In the genomic region with DNA sequence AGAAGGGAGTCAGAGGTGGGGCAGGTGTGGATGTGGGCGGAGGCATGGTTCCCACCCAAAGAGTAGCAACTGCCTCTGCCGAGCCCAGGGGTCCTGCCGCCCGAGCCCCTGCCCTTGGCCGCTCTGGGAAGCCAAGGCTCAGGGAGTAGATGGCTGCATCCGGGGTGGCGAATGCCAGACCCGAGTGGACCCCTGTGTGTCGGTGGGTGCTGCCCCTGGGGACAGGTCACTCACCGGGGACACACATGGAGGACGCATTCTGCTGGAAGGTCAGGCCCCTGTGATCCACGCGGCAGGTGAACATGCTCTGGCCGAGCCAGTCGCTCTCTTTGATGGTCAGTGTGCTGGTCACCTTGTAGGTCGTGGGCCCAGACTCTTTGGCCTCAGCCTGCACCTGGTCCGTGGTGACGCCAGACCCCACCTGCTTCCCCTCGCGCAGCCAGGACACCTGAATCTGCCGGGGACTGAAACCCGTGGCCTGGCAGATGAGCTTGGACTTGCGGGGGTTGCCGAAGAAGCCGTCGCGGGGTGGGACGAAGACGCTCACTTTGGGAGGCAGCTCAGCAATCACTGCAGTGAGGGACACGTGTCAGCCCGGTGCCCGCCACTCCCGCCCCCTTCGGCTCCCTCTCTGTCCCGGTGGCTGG, we compare ENCODE assay signal across 13 cellular contexts.
DNase-seq lines count a peak whose midpoint lies in the region; ATAC-seq, FAIRE-seq and TF ChIP-seq lines count a peak whose summit lies in the region.
"Had no signal": no experiment of that assay in that cellular context is flagged by ENCODE, and none has a peak within 500 bp of the region (broad histone marks: within the 10 kb centered on the region; RNA-seq: fewer than 3 reads in every experiment).

No MANE protein-coding gene starts in this region.

- TF ChIP-seq RAD21 in GM12878 (IDR thresholded peaks at IDR 0.05; ENCODE audit: insufficient read depth, low read depth, low read length) = no peak

- ATAC-seq in GM12878 (no peak), omental fat pad (ENCODE audit: low FRiP score) (no peak), GM19023 (IDR thresholded peaks at IDR 0.05; ENCODE audit: unreplicated experiment) (no peak), GM21526 (IDR thresholded peaks at IDR 0.05; ENCODE audit: low FRiP score, unreplicated experiment) (no peak)
- ATAC-seq: activated naive CD4-positive, alpha-beta T cell treated with anti-CD3 and anti-CD28 coated beads, Interleukin-2, amount 50 U/mL, for 72 hours had no signal

- in situ Hi-C loops in GM13976 (cut with MboI; ENCODE audit: low sequenced_read_pairs, unreplicated experiment) (no loop called here), GM12878 (cut with MboI) (loop anchor here (25.0 kb wide), 1 partner anchor 682 kb away; no protein-coding TSS in a partner anchor)

- no peaks in the 10 kb centered on the region; a peak in 1 of 22 replicates for H3K9me3 ChIP-seq in BLaER1 treated with 17β-estradiol and CSF1 and Interleukin-3, amounts not matched to agents 10 nM and 100 nM (replicated peaks in 1 of 11)
- no peaks in the 10 kb centered on the region; the same call in 2 of the 3 replicates for H3K9me3 ChIP-seq in GM12878 (replicated peaks; ENCODE audit: control insufficient read depth, insufficient read depth, low read length)
- H3K9me3 ChIP-seq: prostate gland had no signal

- no peak for TF ChIP-seq CTCF in GM13976 (IDR thresholded peaks at IDR 0.05; ENCODE audit: borderline replicate concordance, control extremely low read depth, extremely low read depth, insufficient read depth, missing control alignments)
- TF ChIP-seq CTCF in GM12878 (IDR thresholded peaks at IDR 0.05 in 2 of 3, conservative IDR thresholded peaks at IDR 0.05 in 1 of 3; ENCODE audit: control insufficient read depth in 2 of 3, extremely low read depth in 1 of 3, insufficient read depth in 1 of 3, low read depth in 3 of 3, low read length in 3 of 3) = no peak
- no peak for TF ChIP-seq CTCF in omental fat pad (IDR thresholded peaks at IDR 0.05)

- no peak for FAIRE-seq in GM12878 (lab: Jason Lieb, UNC)
- FAIRE-seq: colon, G401.6 had no signal

- no peak for TF ChIP-seq EP300 in GM12878 (IDR thresholded peaks at IDR 0.05; ENCODE audit: borderline replicate concordance in 1 of 2, control insufficient read depth in 1 of 2, low read depth in 2 of 2, low read length in 2 of 2)

- H3K36me3 ChIP-seq in BLaER1 treated with 17β-estradiol and CSF1 and Interleukin-3, amounts not matched to agents 10 nM and 100 nM = peaks cover 0 to 98% (median 46%) of the 10 kb centered on the region in 11 experiments; a peak in 16 of 22 replicates
- H3K36me3 ChIP-seq in GM12878 (ENCODE audit: control insufficient read depth in 2 of 2, insufficient read depth in 2 of 2, low read length in 1 of 2) = peaks cover 6 to 81% of the 10 kb centered on the region in 2 experiments
- H3K36me3 ChIP-seq: prostate gland had no signal

- intact Hi-C loops in GM12878 (cut with micrococcal nuclease; ENCODE audit: unreplicated experiment) = no loop called here

- peak overlapping the region; percentile 84 to 100 (median 98) for H3K4me2 ChIP-seq in BLaER1 treated with 17β-estradiol and CSF1 and Interleukin-3, amounts not matched to agents 10 nM and 100 nM
- peak overlapping the region; percentile 71 for H3K4me2 ChIP-seq in GM12878 (ENCODE audit: control insufficient read depth, insufficient read depth)

- H3K4me1 ChIP-seq in BLaER1 treated with 17β-estradiol and CSF1 and Interleukin-3, amounts not matched to agents 10 nM and 100 nM = peaks cover 47 to 87% (median 74%) of the 10 kb centered on the region in 10 experiments
- no peaks in the 10 kb centered on the region; the same call in 1 of the 2 replicates for H3K4me1 ChIP-seq in GM12878 (ENCODE audit: control insufficient read depth, insufficient read depth, low read length)
- H3K4me1 ChIP-seq: prostate gland had no signal

- H3K27me3 ChIP-seq in BLaER1 treated with 17β-estradiol and CSF1 and Interleukin-3, amounts not matched to agents 10 nM and 100 nM = peaks cover 0 to 58% (median 0%) of the 10 kb centered on the region in 11 experiments; a peak in 6 of 22 replicates
- no peaks in the 10 kb centered on the region for H3K27me3 ChIP-seq in GM12878 (replicated peaks in 1 of 2; ENCODE audit: control insufficient read depth in 2 of 2, insufficient read depth in 2 of 2, low read length in 1 of 2)

- TF ChIP-seq POLR2A in GM12878 (IDR thresholded peaks at IDR 0.05; ENCODE audit: low read depth, low read length) = peak; percentile 1; the same call in 1 of the 2 replicates

- no CpG with 5 or more reads among the region's 35 CpGs for WGBS in GM12878 (ENCODE audit: insufficient coverage, insufficient replicate concordance, low lambda C conversion rate, missing lambda C conversion rate)

- H3K9ac ChIP-seq in BLaER1 treated with 17β-estradiol and CSF1 and Interleukin-3, amounts not matched to agents 10 nM and 100 nM = peak overlapping the region; percentile 51 to 96 (median 83); a peak in 21 of 22 replicates
- H3K9ac ChIP-seq in GM12878 (ENCODE audit: control insufficient read depth, insufficient read depth, low read length) = no peak overlapping the region; the same call in 1 of the 2 replicates

- CTCF ChIA-PET in GM12878 (lab: Yijun Ruan, JAX) = interaction anchor here (0.6 to 5.4 kb wide), 4 partner anchors 8 to 454 kb away, joined by 3 to 39 read pairs (median 6); no protein-coding TSS in a partner anchor

- RAD21 ChIA-PET in GM12878 (lab: Charles Lee; ENCODE audit: unreplicated experiment) = interaction anchor here (5.2 to 9.4 kb wide), 2 partner anchors 416 to 422 kb away, joined by 67 to 119 read pairs; no protein-coding TSS in a partner anchor

- POLR2A ChIA-PET in GM12878 (lab: Charles Lee) = interaction anchor here (0.6 to 8.5 kb wide), 2 partner anchors 42 to 414 kb away, joined by 3 to 88 read pairs; no protein-coding TSS in a partner anchor

- H4K20me1 ChIP-seq in BLaER1 treated with 17β-estradiol and CSF1 and Interleukin-3, amounts not matched to agents 10 nM and 100 nM = peaks cover 0 to 88% (median 30%) of the 10 kb centered on the region in 11 experiments; a peak in 17 of 22 replicates
- H4K20me1 ChIP-seq in GM12878 (ENCODE audit: control insufficient read depth, insufficient read depth) = no peaks in the 10 kb centered on the region

- no peak overlapping the region for H2AFZ ChIP-seq in GM12878 (ENCODE audit: control insufficient read depth, low read depth, low read length)

- H3K4me3 ChIP-seq in BLaER1 treated with 17β-estradiol and CSF1 and Interleukin-3, amounts not matched to agents 10 nM and 100 nM = peak overlapping the region; percentile 9 to 92 (median 65); a peak in 18 of 20 replicates
- H3K4me3 ChIP-seq in GM12878 = peak overlapping the region; percentile 55; the same call in 1 of the 2 replicates
- H3K4me3 ChIP-seq: prostate gland had no signal

- peak; percentile 6 for DNase-seq in GM13976 (ENCODE audit: low spot score)
- no peak for DNase-seq in GM12878 (ENCODE audit: low read depth, low spot score)
- DNase-seq in omental fat pad (ENCODE audit: low spot score) = peak; percentile 13
- no peak for DNase-seq in GM19238 (ENCODE audit: insufficient read length, low spot score)
- DNase-seq in activated CD4-positive, CD25-positive, alpha-beta regulatory T cell treated with anti-CD3 and anti-CD28 coated beads, Interleukin-2, amount 50 U/mL, for 72 hours = no peak

- TSS peak; percentile 81 for BruUV-seq in GM12878 (replicated peaks; lab: Mats Ljungman, UMichigan)

- peaks cover 58% of the 10 kb centered on the region for H3K79me2 ChIP-seq in GM12878 (ENCODE audit: control insufficient read depth, insufficient read depth, low read length)

- H3K27ac ChIP-seq in BLaER1 treated with 17β-estradiol and CSF1 and Interleukin-3, amounts not matched to agents 10 nM and 100 nM = peak overlapping the region in 8 of 11 experiments; percentile 71 to 94 (median 87); a peak in 17 of 22 replicates
- H3K27ac ChIP-seq in GM12878 (ENCODE audit: control insufficient read depth, insufficient read depth) = no peak overlapping the region
- H3K27ac ChIP-seq: HL-60, prostate gland had no signal

- SMC1A ChIA-PET in GM12878 (lab: Charles Lee; ENCODE audit: uncharacterized antibody, unreplicated experiment) = interaction anchor here (0.7 to 5.2 kb wide), 2 partner anchors 416 to 422 kb away, joined by 3 to 25 read pairs; no protein-coding TSS in a partner anchor

TF ChIP-seq in GM12878, 131 proteins besides CTCF, POLR2A, EP300 and RAD21 (continues in another document):
- TF ChIP-seq POLR2AphosphoS2 (IDR thresholded peaks at IDR 0.05; ENCODE audit: low read depth, low read length) (peak; percentile 93; the same call in 1 of the 2 replicates), LARP7 (IDR thresholded peaks at IDR 0.05) (peak; percentile 15; the same call in 1 of the 2 replicates), NR2C2 (IDR thresholded peaks at IDR 0.05; ENCODE audit: borderline replicate concordance, control insufficient read depth, insufficient read length, low read depth) (no peak), MXI1 (IDR thresholded peaks at IDR 0.05; ENCODE audit: low read depth, low read length) (peak; percentile 78), CEBPB (IDR thresholded peaks at IDR 0.05; ENCODE audit: borderline replicate concordance in 1 of 2, low read depth in 2 of 2, low read length in 2 of 2) (no peak), IKZF2 (IDR thresholded peaks at IDR 0.05) (no peak), BACH1 (IDR thresholded peaks at IDR 0.05; ENCODE audit: borderline replicate concordance) (peak; percentile 92), RAD51 (IDR thresholded peaks at IDR 0.05) (no peak), PML (IDR thresholded peaks at IDR 0.05; ENCODE audit: low read length) (no peak), SMARCA5 (IDR thresholded peaks at IDR 0.05) (no peak), NFIC (IDR thresholded peaks at IDR 0.05; ENCODE audit: low read depth, low read length) (no peak), POLR2AphosphoS5 (IDR thresholded peaks at IDR 0.05; ENCODE audit: low read length) (peak; percentile 80)
- TF ChIP-seq, protein P1, sequence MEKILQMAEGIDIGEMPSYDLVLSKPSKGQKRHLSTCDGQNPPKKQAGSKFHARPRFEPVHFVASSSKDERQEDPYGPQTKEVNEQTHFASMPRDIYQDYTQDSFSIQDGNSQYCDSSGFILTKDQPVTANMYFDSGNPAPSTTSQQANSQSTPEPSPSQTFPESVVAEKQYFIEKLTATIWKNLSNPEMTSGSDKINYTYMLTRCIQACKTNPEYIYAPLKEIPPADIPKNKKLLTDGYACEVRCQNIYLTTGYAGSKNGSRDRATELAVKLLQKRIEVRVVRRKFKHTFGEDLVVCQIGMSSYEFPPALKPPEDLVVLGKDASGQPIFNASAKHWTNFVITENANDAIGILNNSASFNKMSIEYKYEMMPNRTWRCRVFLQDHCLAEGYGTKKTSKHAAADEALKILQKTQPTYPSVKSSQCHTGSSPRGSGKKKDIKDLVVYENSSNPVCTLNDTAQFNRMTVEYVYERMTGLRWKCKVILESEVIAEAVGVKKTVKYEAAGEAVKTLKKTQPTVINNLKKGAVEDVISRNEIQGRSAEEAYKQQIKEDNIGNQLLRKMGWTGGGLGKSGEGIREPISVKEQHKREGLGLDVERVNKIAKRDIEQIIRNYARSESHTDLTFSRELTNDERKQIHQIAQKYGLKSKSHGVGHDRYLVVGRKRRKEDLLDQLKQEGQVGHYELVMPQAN (conservative IDR thresholded peaks at IDR 0.05) = no peak

Comparison
In these comparisons a context has a peak if more than half of its experiments do, and no peak if none do; other contexts are left out.
1. DNase-seq: peak in GM13976 (single experiment) and omental fat pad (single experiment); none in GM12878 (single experiment), GM19238 (single experiment) and activated CD4-positive, CD25-positive, alpha-beta regulatory T cell treated with anti-CD3 and anti-CD28 coated beads, Interleukin-2, amount 50 U/mL, for 72 hours (single experiment).